ENCODE assay signal across 1 cellular context in genomic region chr1:1085171-1085841, GRCh38.
TF ChIP-seq lines count a peak whose summit lies in the region.

No MANE protein-coding gene starts in this region.

TF ChIP-seq in K562, 482 proteins besides CTCF, POLR2A, EP300 and RAD21:
- TF ChIP-seq ARID1B (IDR thresholded peaks at IDR 0.05) (no peak), POLR2G (IDR thresholded peaks at IDR 0.05; ENCODE audit: low read depth, low read length) (0 out of 2 replicates have a peak, but pooled peaks have one; percentile 40)
